Comparison of ENCODE assay signal across 8 cellular contexts in genomic region chr11:6812391-6813005, GRCh38. TPM values are rescaled to one million over a fixed set of nuclear protein-coding genes. Genes with fewer than 3 reads are reported as not detected.
DNase-seq lines count a peak whose midpoint lies in the region; ATAC-seq and TF ChIP-seq lines count a peak whose summit lies in the region.
"Had no signal": no experiment of that assay in that cellular context is flagged by ENCODE, and none has a peak within 500 bp of the region (broad histone marks: within the 10 kb centered on the region; RNA-seq: fewer than 3 reads in every experiment).

No MANE protein-coding gene starts in this region.

- H3K4me2 ChIP-seq in PC-9: no peak overlapping the region

- H3K36me3 Mint-ChIP-seq in stimulated activated naive B cell treated with anti-CD40 and anti-IgM and Interleukin-4, amounts not matched to agents 10 μg/mL and 1 μg/mL and 100 μg/mL, for 72 hours: no peaks in the 10 kb centered on the region

- H3K79me2 ChIP-seq in PC-9 (ENCODE audit: low read depth): no peaks in the 10 kb centered on the region

- peak; percentile 94 for ATAC-seq in GM21390 (IDR thresholded peaks at IDR 0.05; ENCODE audit: unreplicated experiment)
- peak; percentile 73 to 80 for ATAC-seq in stimulated activated naive B cell treated with anti-CD40 and anti-IgM and Interleukin-4, amounts not matched to agents 10 μg/mL and 1 μg/mL and 100 μg/mL, for 72 hours (replicated peaks)

- no peaks in the 10 kb centered on the region for H3K27me3 ChIP-seq in PC-9 (ENCODE audit: insufficient read depth, low read depth)

- in situ Hi-C loops in astrocyte of the spinal cord (cut with HindIII; ENCODE audit: low sequenced_read_pairs): no loop called here

- H3K4me3 Mint-ChIP-seq in stimulated activated naive B cell treated with anti-CD40 and anti-IgM and Interleukin-4, amounts not matched to agents 10 μg/mL and 1 μg/mL and 100 μg/mL, for 72 hours: no peak overlapping the region

- no peaks in the 10 kb centered on the region for H3K9me3 Mint-ChIP-seq in stimulated activated naive B cell treated with anti-CD40 and anti-IgM and Interleukin-4, amounts not matched to agents 10 μg/mL and 1 μg/mL and 100 μg/mL, for 72 hours

- no peaks in the 10 kb centered on the region for H3F3A ChIP-seq in PC-9 (ENCODE audit: insufficient read depth, low read depth)

- H3K4me1 ChIP-seq in PC-9 (replicated peaks; ENCODE audit: insufficient read depth): no peaks in the 10 kb centered on the region

- peaks cover 46 to 50% of the 10 kb centered on the region in 2 donors for H3K27me3 Mint-ChIP-seq in stimulated activated naive B cell treated with anti-CD40 and anti-IgM and Interleukin-4, amounts not matched to agents 10 μg/mL and 1 μg/mL and 100 μg/mL, for 72 hours

- no peak overlapping the region for H3K27ac ChIP-seq in PC-9

- POLR2A ChIA-PET in PC-9 (lab: Charles Lee; ENCODE audit: unreplicated experiment): no interaction called here

- peak; percentile 85 for TF ChIP-seq CTCF in PC-9 (conservative IDR thresholded peaks at IDR 0.05)
- peak; percentile 92 for TF ChIP-seq CTCF in astrocyte of the spinal cord (IDR thresholded peaks at IDR 0.05; ENCODE audit: low read depth, low read length)

- no peaks in the 10 kb centered on the region for H4K20me1 ChIP-seq in PC-9 (ENCODE audit: insufficient read depth)

- intact Hi-C loops in PC-9 (cut with micrococcal nuclease; ENCODE audit: unreplicated experiment): no loop called here

- H3K9me2 ChIP-seq in PC-9 (ENCODE audit: insufficient read depth): no peaks in the 10 kb centered on the region

- H3K4me1 Mint-ChIP-seq in stimulated activated naive B cell treated with anti-CD40 and anti-IgM and Interleukin-4, amounts not matched to agents 10 μg/mL and 1 μg/mL and 100 μg/mL, for 72 hours: peaks cover 0 to 4% of the 10 kb centered on the region in 2 donors

- H3K27ac Mint-ChIP-seq in stimulated activated naive B cell treated with anti-CD40 and anti-IgM and Interleukin-4, amounts not matched to agents 10 μg/mL and 1 μg/mL and 100 μg/mL, for 72 hours: peak overlapping the region; percentile 38

- no peaks in the 10 kb centered on the region for H3K9me3 ChIP-seq in PC-9 (ENCODE audit: insufficient read depth, low read depth)

- no TSS peak for BruUV-seq in PC-9 (replicated peaks; lab: Mats Ljungman, UMichigan)

- CTCF ChIA-PET in PC-9 (lab: Charles Lee): no interaction called here

- H2AFZ ChIP-seq in PC-9: no peak overlapping the region

- no peaks in the 10 kb centered on the region for H3K36me3 ChIP-seq in PC-9 (ENCODE audit: low read depth)

- H3K4me3 ChIP-seq in PC-9 (no peak overlapping the region), astrocyte of the spinal cord (ENCODE audit: low read depth, low read length) (no peak overlapping the region)

- DNase-seq in GM03348 (ENCODE audit: low spot score) (peak; percentile 75), HT1080 (ENCODE audit: low read depth) (peak; percentile 44), PC-9 (peak; percentile 11 to 31), astrocyte of the spinal cord (ENCODE audit: low read depth, low spot score) (peak; percentile 35), kidney glomerular epithelial cell (lab: John Stamatoyannopoulos, UW) (peak; percentile 63)
- peak; percentile 30 for DNase-seq in stimulated activated naive B cell treated with anti-CD40 and anti-IgM and Interleukin-4, amounts not matched to agents 10 μg/mL and 1 μg/mL and 100 μg/mL, for 72 hours

RNA-seq across cellular contexts. Expression of gene OR6A2, which starts 13.0 kb away (rescaled TPM):
- total RNA-seq in HT1080 (2014; rRNA removed; shearing (Covaris generic)): not detected in 2 replicates
- not detected in 2 replicates for polyA plus RNA-seq in HT1080 (2015; cell fraction: cytosol; rRNA removed)
- not detected in 2 replicates for polyA plus RNA-seq in HT1080 (2015; cell fraction: nucleus; rRNA removed)
- 0.48 TPM in 1 of 2 replicates, not detected in the other for total RNA-seq in PC-9 (2021)

RNA-seq across cellular contexts. Expression of gene OR2AG1, which starts 29.7 kb away (rescaled TPM):
- total RNA-seq in HT1080 (2014; rRNA removed; shearing (Covaris generic)): not detected in 2 replicates
- not detected in 2 replicates for polyA plus RNA-seq in HT1080 (2015; cell fraction: cytosol; rRNA removed)
- not detected in 2 replicates for polyA plus RNA-seq in HT1080 (2015; cell fraction: nucleus; rRNA removed)
- not detected in 2 replicates for total RNA-seq in PC-9 (2021)
- total RNA-seq: temporal lobe had no signal

RNA-seq across cellular contexts. Expression of gene OR10A5, which starts 33.0 kb away (rescaled TPM):
- not detected in 2 replicates for total RNA-seq in HT1080 (2014; rRNA removed; shearing (Covaris generic))
- polyA plus RNA-seq in HT1080 (2015; cell fraction: cytosol; rRNA removed): not detected in 2 replicates
- polyA plus RNA-seq in HT1080 (2015; cell fraction: nucleus; rRNA removed): not detected in 2 replicates
- total RNA-seq in PC-9 (2021): not detected in 2 replicates
- total RNA-seq: temporal lobe had no signal

RNA-seq across cellular contexts. Expression of gene OR2AG2, which starts 40.7 kb away (rescaled TPM):
- total RNA-seq in HT1080 (2014; rRNA removed; shearing (Covaris generic)): not detected in 2 replicates
- not detected in 2 replicates for polyA plus RNA-seq in HT1080 (2015; cell fraction: cytosol; rRNA removed)
- polyA plus RNA-seq in HT1080 (2015; cell fraction: nucleus; rRNA removed): not detected in 2 replicates
- total RNA-seq in PC-9 (2021): 0.11 and 0.25 TPM in 2 replicates

RNA-seq across cellular contexts. Expression of gene OR10A2, which starts 50.4 kb away (rescaled TPM):
- not detected in 2 replicates for total RNA-seq in HT1080 (2014; rRNA removed; shearing (Covaris generic))
- polyA plus RNA-seq in HT1080 (2015; cell fraction: cytosol; rRNA removed): not detected in 2 replicates
- not detected in 2 replicates for polyA plus RNA-seq in HT1080 (2015; cell fraction: nucleus; rRNA removed)
- total RNA-seq in PC-9 (2021): not detected in 2 replicates
- total RNA-seq: temporal lobe had no signal

Comparison
In these comparisons a context has a peak if more than half of its experiments do, and no peak if none do; other contexts are left out.
1. DNase-seq: peak in every context shown above with its lines; median percentile 75 in GM03348; 63 in kidney glomerular epithelial cell; 44 in HT1080; 35 in astrocyte of the spinal cord; 30 in stimulated activated naive B cell treated with anti-CD40 and anti-IgM and Interleukin-4, amounts not matched to agents 10 μg/mL and 1 μg/mL and 100 μg/mL, for 72 hours; 21 in PC-9.